Comparison of ENCODE assay signal across 22 cellular contexts in genomic region chr16:50924759-50925545, GRCh38.
"Had no signal": no experiment of that assay in that cellular context is flagged by ENCODE, and none has a peak within 500 bp of the region (broad histone marks: within the 10 kb centered on the region; RNA-seq: fewer than 3 reads in every experiment).

No MANE protein-coding gene starts in this region.

- H3K9me3 ChIP-seq: mucosa of descending colon, transverse colon, uterus had no signal

- H3K4me1 ChIP-seq: transverse colon, uterus had no signal

- FAIRE-seq: frontal cortex, small intestine had no signal

- H3K4me2 ChIP-seq: hepatocyte had no signal

- H2AFZ ChIP-seq: hepatocyte had no signal

- H3K79me2 ChIP-seq: hepatocyte had no signal

- H3K36me3 ChIP-seq: transverse colon, uterus had no signal

- ATAC-seq: activated CD8-positive, alpha-beta T cell treated with anti-CD3 and anti-CD28 coated beads, Interleukin-2, amount 10 ng/mL, durations not matched to agents 7 days and 5 days; activated naive CD4-positive, alpha-beta T cell treated with anti-CD3 and anti-CD28 coated beads, Interleukin-2, amount 50 U/mL, for 72 hours; activated T-helper 17 cell treated with anti-CD3 and anti-CD28 coated beads, Interleukin-2, amount 50 U/mL, for 72 hours; esophagus mucosa; mucosa of descending colon; sciatic nerve; stimulated activated naive B cell treated with anti-CD40 and anti-IgM and Interleukin-4, amounts not matched to agents 10 μg/mL and 1 μg/mL and 100 μg/mL, for 72 hours had no signal

- DNase-seq: activated CD4-positive, alpha-beta T cell treated with anti-CD3 and anti-CD28 coated beads for 1 hour; activated CD4-positive, alpha-beta T cell treated with anti-CD3 and anti-CD28 coated beads, Interleukin-2, amount 50 U/mL, for 1 hour; activated CD8-positive, alpha-beta T cell treated with anti-CD3 and anti-CD28 coated beads, Interleukin-2, amount 10 ng/mL, durations not matched to agents 7 days and 5 days; aorta; central memory CD4-positive, alpha-beta T cell; dermis blood vessel endothelial cell; effector CD8-positive, alpha-beta T cell; glutamatergic neuron; mesendoderm; mucosa of descending colon; nephron progenitor cell; small intestine; stimulated activated naive B cell treated with anti-CD40 and anti-IgM and Interleukin-4, amounts not matched to agents 10 μg/mL and 1 μg/mL and 100 μg/mL, for 72 hours; T-helper 9 cell; transverse colon; uterus had no signal

- H3K4me3 ChIP-seq: hepatocyte, mucosa of descending colon, transverse colon, uterus had no signal

- H3K27me3 ChIP-seq: transverse colon, uterus had no signal

- H3K27ac ChIP-seq: hepatocyte, transverse colon, uterus had no signal
